ENCODE assay signal across 9 cellular contexts in the genomic region with DNA sequence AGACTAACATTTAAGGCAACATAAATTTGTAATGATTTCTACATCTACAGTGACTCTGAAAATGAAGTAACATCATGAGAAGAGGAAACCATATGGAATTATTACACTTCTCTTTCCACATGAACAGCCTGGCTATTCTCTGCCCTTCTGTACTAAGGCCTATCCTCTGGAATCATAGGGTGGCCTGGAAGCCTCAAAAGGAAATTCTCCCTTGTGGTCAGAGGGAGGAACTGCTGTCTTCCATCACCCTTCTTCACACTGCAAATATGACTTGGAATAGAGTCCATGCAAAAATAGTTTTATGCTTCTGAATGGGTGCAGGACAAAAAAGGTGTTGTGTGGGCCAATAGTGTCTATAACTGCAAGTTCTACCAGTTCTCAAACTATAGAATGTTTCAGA. TPM values are rescaled to one million over a fixed set of nuclear protein-coding genes. Genes with fewer than 3 reads are reported as not detected.
DNase-seq lines count a peak whose midpoint lies in the region; ATAC-seq and TF ChIP-seq lines count a peak whose summit lies in the region.
"Had no signal": no experiment of that assay in that cellular context is flagged by ENCODE, and none has a peak within 500 bp of the region (broad histone marks: within the 10 kb centered on the region; RNA-seq: fewer than 3 reads in every experiment).

No MANE protein-coding gene starts in this region.

- BruUV-seq in OCI-LY7 (replicated peaks; lab: Mats Ljungman, UMichigan): no TSS peak

- no peak overlapping the region for H3K4me3 Mint-ChIP-seq in activated CD4-positive, alpha-beta memory T cell treated with anti-CD3 and anti-CD28 coated beads, Interleukin-2, amount 10 ng/mL, durations not matched to agents 7 days and 5 days

- no peaks in the 10 kb centered on the region for H3K27me3 Mint-ChIP-seq in activated CD4-positive, alpha-beta memory T cell treated with anti-CD3 and anti-CD28 coated beads, Interleukin-2, amount 10 ng/mL, durations not matched to agents 7 days and 5 days

- POLR2A ChIA-PET in OCI-LY7 (lab: Charles Lee): no interaction called here
- POLR2A ChIA-PET in activated CD4-positive, alpha-beta memory T cell treated with anti-CD3 and anti-CD28 coated beads, Interleukin-2, amount 10 ng/mL, durations not matched to agents 7 days and 5 days (lab: Charles Lee): no interaction called here

- no peak overlapping the region for H3K4me2 ChIP-seq in OCI-LY7 (ENCODE audit: low read length)

- no peak overlapping the region for H3K27ac ChIP-seq in OCI-LY7 (ENCODE audit: low read depth, low read length, poor library complexity, severe bottlenecking)

- H3K27ac Mint-ChIP-seq in activated CD4-positive, alpha-beta memory T cell treated with anti-CD3 and anti-CD28 coated beads, Interleukin-2, amount 10 ng/mL, durations not matched to agents 7 days and 5 days: no peak overlapping the region

- H3K4me3 ChIP-seq in OCI-LY7 (ENCODE audit: low read depth, low read length, poor library complexity, severe bottlenecking) (no peak overlapping the region), foreskin fibroblast (ENCODE audit: low read depth in 1 of 2, low read length in 2 of 2) (no peak overlapping the region)

- H3K79me2 ChIP-seq in OCI-LY7 (ENCODE audit: insufficient read depth, low read depth, low read length): no peaks in the 10 kb centered on the region

- no peaks in the 10 kb centered on the region for H3K4me1 ChIP-seq in OCI-LY7 (ENCODE audit: insufficient read depth, low read length, poor library complexity, severe bottlenecking)

- in situ Hi-C loops in ACHN (cut with HindIII; ENCODE audit: low pct_ligation_motif_present, low pct_unique_long_range_greater_than_20kb, low sequenced_read_pairs): no loop called here

- TF ChIP-seq CTCF in OCI-LY7 (conservative IDR thresholded peaks at IDR 0.05; ENCODE audit: low read length): peak; percentile 58
- peak; percentile 54 for TF ChIP-seq CTCF in foreskin fibroblast (IDR thresholded peaks at IDR 0.05; ENCODE audit: low read depth, low read length)

- H3K9me3 ChIP-seq in OCI-LY7 (ENCODE audit: low read length): no peaks in the 10 kb centered on the region

- no peaks in the 10 kb centered on the region for H3K9me2 ChIP-seq in OCI-LY7 (ENCODE audit: insufficient read depth, low read length)

- peak; percentile 56 for DNase-seq in ACHN
- DNase-seq in OCI-LY7 (ENCODE audit: low spot score): peak; percentile 4
- DNase-seq in foreskin fibroblast: peak in 1 of 2 donors; percentile 58
- DNase-seq in activated CD4-positive, alpha-beta memory T cell treated with anti-CD3 and anti-CD28 coated beads, Interleukin-2, amount 10 ng/mL, durations not matched to agents 7 days and 5 days: no peak
- DNase-seq: activated CD8-positive, alpha-beta memory T cell treated with anti-CD3 and anti-CD28 coated beads, Interleukin-2, amount 50 U/mL, for 48 hours had no signal

- peaks cover 6% of the 10 kb centered on the region for H3K9me3 Mint-ChIP-seq in activated CD4-positive, alpha-beta memory T cell treated with anti-CD3 and anti-CD28 coated beads, Interleukin-2, amount 10 ng/mL, durations not matched to agents 7 days and 5 days

- intact Hi-C loops in OCI-LY7 (cut with micrococcal nuclease; ENCODE audit: unreplicated experiment): no loop called here

- no peaks in the 10 kb centered on the region for H3K4me1 Mint-ChIP-seq in activated CD4-positive, alpha-beta memory T cell treated with anti-CD3 and anti-CD28 coated beads, Interleukin-2, amount 10 ng/mL, durations not matched to agents 7 days and 5 days

- no peaks in the 10 kb centered on the region for H3K36me3 ChIP-seq in OCI-LY7 (ENCODE audit: insufficient read depth, low read length)

- no peaks in the 10 kb centered on the region for H4K20me1 ChIP-seq in OCI-LY7 (ENCODE audit: insufficient read depth, low read length)

- CTCF ChIA-PET in OCI-LY7 (lab: Charles Lee; ENCODE audit: unreplicated experiment): no interaction called here
- CTCF ChIA-PET in activated CD4-positive, alpha-beta memory T cell treated with anti-CD3 and anti-CD28 coated beads, Interleukin-2, amount 10 ng/mL, durations not matched to agents 7 days and 5 days (lab: Charles Lee): interaction anchor here (0.6 kb wide), 1 partner anchor 25 kb away, joined by 3 read pairs; no protein-coding TSS in a partner anchor

- H2AFZ ChIP-seq in OCI-LY7 (ENCODE audit: low read length): no peak overlapping the region

- no peaks in the 10 kb centered on the region for H3K36me3 Mint-ChIP-seq in activated CD4-positive, alpha-beta memory T cell treated with anti-CD3 and anti-CD28 coated beads, Interleukin-2, amount 10 ng/mL, durations not matched to agents 7 days and 5 days (ENCODE audit: low read depth)

- peak; percentile 61 for ATAC-seq in GM18511 (IDR thresholded peaks at IDR 0.05; ENCODE audit: unreplicated experiment)
- ATAC-seq in HG02970 (IDR thresholded peaks at IDR 0.05; ENCODE audit: low FRiP score, unreplicated experiment): no peak
- no peak for ATAC-seq in HG03469 (IDR thresholded peaks at IDR 0.05; ENCODE audit: unreplicated experiment)
- ATAC-seq in GM21526 (IDR thresholded peaks at IDR 0.05; ENCODE audit: low FRiP score, unreplicated experiment): no peak

RNA-seq across cellular contexts. Expression of gene SH3BGRL2, which starts 44.6 kb away (rescaled TPM):
- total RNA-seq in OCI-LY7 (2014; rRNA removed; shearing (Covaris generic)): 0.03 TPM in 1 of 2 replicates, not detected in the other
- total RNA-seq in OCI-LY7 (2022): 0.09 and 0.25 TPM in 2 replicates
- total RNA-seq in activated CD4-positive, alpha-beta memory T cell treated with anti-CD3 and anti-CD28 coated beads, Interleukin-2, amount 10 ng/mL, durations not matched to agents 7 days and 5 days: under 1 TPM; 0.20 to 0.35 TPM

RNA-seq across cellular contexts. Expression of gene LCA5, which starts 49.3 kb away (rescaled TPM):
- 0.77 and 1.3 TPM in 2 replicates for total RNA-seq in OCI-LY7 (2014; rRNA removed; shearing (Covaris generic))
- 2.0 and 2.4 TPM in 2 replicates for total RNA-seq in OCI-LY7 (2022)
- under 1 TPM; 0.10 to 0.15 TPM for total RNA-seq in activated CD4-positive, alpha-beta memory T cell treated with anti-CD3 and anti-CD28 coated beads, Interleukin-2, amount 10 ng/mL, durations not matched to agents 7 days and 5 days
